Comparison of ENCODE assay signal across 9 cellular contexts in genomic region chr3:149783576-149783975, GRCh38. TPM values are rescaled to one million over a fixed set of nuclear protein-coding genes. Genes with fewer than 3 reads are reported as not detected.
DNase-seq lines count a peak whose midpoint lies in the region; ATAC-seq and TF ChIP-seq lines count a peak whose summit lies in the region.
"Had no signal": no experiment of that assay in that cellular context is flagged by ENCODE, and none has a peak within 500 bp of the region (broad histone marks: within the 10 kb centered on the region; RNA-seq: fewer than 3 reads in every experiment).

No MANE protein-coding gene starts in this region.

- peak overlapping the region; percentile 49; the same call in 1 of the 2 replicates for H2AFZ ChIP-seq in SK-N-SH (ENCODE audit: low read depth)

- peak; percentile 39 for DNase-seq in HFF-Myc (ENCODE audit: extremely low read depth, low read depth)
- DNase-seq in SK-N-SH: no peak
- peak; percentile 24 for DNase-seq in germinal center (ENCODE audit: low spot score)
- DNase-seq in type B pancreatic cell (ENCODE audit: extremely low spot score, unreplicated experiment): no peak
- DNase-seq: NCI-H1694 treated with DMSO at 0.1 percent for 48 hours; stimulated activated CD4-positive, alpha-beta T cell treated with anti-CD3 and anti-CD28 coated beads, Interleukin-4, amount 100 ng/mL, for 24 hours had no signal

- H3K9ac ChIP-seq in SK-N-SH: no peak overlapping the region

- peak overlapping the region; percentile 46 to 59; a peak in 3 of 4 replicates for H3K27ac ChIP-seq in SK-N-SH (ENCODE audit: low read depth in 2 of 2, low read length in 1 of 2)

- H3K9me2 ChIP-seq in SK-N-SH: no peaks in the 10 kb centered on the region

- H3K79me2 ChIP-seq in SK-N-SH (ENCODE audit: insufficient read depth): no peaks in the 10 kb centered on the region

- H3K27me3 Mint-ChIP-seq in type B pancreatic cell: no peaks in the 10 kb centered on the region

- TF ChIP-seq CTCF in HFF-Myc (IDR thresholded peaks at IDR 0.05; ENCODE audit: low read depth, low read length, missing control alignments): no peak
- TF ChIP-seq CTCF in SK-N-SH (IDR thresholded peaks at IDR 0.05): no peak
- TF ChIP-seq CTCF in type B pancreatic cell (conservative IDR thresholded peaks at IDR 0.05): no peak

- H3K9me3 Mint-ChIP-seq in type B pancreatic cell: peaks cover 5% of the 10 kb centered on the region

- CTCF ChIA-PET in SK-N-SH (lab: Yijun Ruan, JAX): interaction anchor here (2.1 to 2.4 kb wide), 2 partner anchors 11 to 25 kb away, joined by 5 to 16 read pairs; no protein-coding TSS in a partner anchor

- H3F3A ChIP-seq in SK-N-SH (replicated peaks; ENCODE audit: insufficient read depth): peaks cover 7% of the 10 kb centered on the region

- H3K27me3 ChIP-seq in SK-N-SH (ENCODE audit: insufficient read depth): no peaks in the 10 kb centered on the region

- H3K36me3 Mint-ChIP-seq in type B pancreatic cell: no peaks in the 10 kb centered on the region

- H3K27ac Mint-ChIP-seq in type B pancreatic cell: peak overlapping the region; percentile 81

- no peak for TF ChIP-seq RAD21 in SK-N-SH (IDR thresholded peaks at IDR 0.05; ENCODE audit: low read length)

- H4K20me1 ChIP-seq in SK-N-SH (ENCODE audit: insufficient read depth): no peaks in the 10 kb centered on the region

- POLR2A ChIA-PET in SK-N-SH (lab: Yijun Ruan, JAX): no interaction called here

- ATAC-seq in HG03520 (IDR thresholded peaks at IDR 0.05; ENCODE audit: unreplicated experiment): no peak
- no peak for ATAC-seq in HG02610 (IDR thresholded peaks at IDR 0.05; ENCODE audit: unreplicated experiment)
- no peak for ATAC-seq in HG02970 (IDR thresholded peaks at IDR 0.05; ENCODE audit: low FRiP score, unreplicated experiment)

- no peak overlapping the region for H3K4me3 Mint-ChIP-seq in type B pancreatic cell

- peaks cover 0 to 4% of the 10 kb centered on the region in 2 experiments; a peak in 1 of 4 replicates for H3K4me1 ChIP-seq in SK-N-SH (ENCODE audit: control insufficient read depth in 1 of 2, insufficient read depth in 2 of 2, low read depth in 1 of 2, low read length in 1 of 2)

- TF ChIP-seq EP300 in SK-N-SH (IDR thresholded peaks at IDR 0.05; ENCODE audit: borderline replicate concordance in 1 of 2, low read depth in 1 of 2, low read length in 1 of 2): no peak

- no peaks in the 10 kb centered on the region for H3K36me3 ChIP-seq in SK-N-SH (replicated peaks in 1 of 2; ENCODE audit: control insufficient read depth in 1 of 2, insufficient read depth in 2 of 2, low read length in 1 of 2)

- H3K4me3 ChIP-seq in HFF-Myc (replicated peaks; ENCODE audit: low read depth, low read length) (no peak overlapping the region), SK-N-SH (ENCODE audit: low read depth in 2 of 2, low read length in 1 of 2) (no peak overlapping the region)

- H3K4me2 ChIP-seq in SK-N-SH: no peak overlapping the region

- no peaks in the 10 kb centered on the region for H3K9me3 ChIP-seq in SK-N-SH

- H3K4me1 Mint-ChIP-seq in type B pancreatic cell (ENCODE audit: unreplicated experiment): peaks cover 5% of the 10 kb centered on the region

TF ChIP-seq in SK-N-SH, 30 proteins besides CTCF, POLR2A, EP300 and RAD21:
- TF ChIP-seq YY1 (IDR thresholded peaks at IDR 0.05; ENCODE audit: low read depth) (0 out of 2 replicates have a peak, but pooled peaks have one; percentile 16), FOSL2 (IDR thresholded peaks at IDR 0.05; ENCODE audit: borderline replicate concordance, low read depth) (peak; percentile 37; the same call in 1 of the 2 replicates), MEF2A (IDR thresholded peaks at IDR 0.05; ENCODE audit: borderline replicate concordance, low read depth) (no peak), JUND (IDR thresholded peaks at IDR 0.05) (0 out of 2 replicates have a peak, but pooled peaks have one; percentile 20)

RNA-seq across cellular contexts. Expression of gene ANKUB1, which starts 8.8 kb away (rescaled TPM):
- polyA plus RNA-seq in SK-N-SH (2012; rRNA removed): not detected in 2 replicates
- not detected in 2 replicates for polyA plus RNA-seq in SK-N-SH (2012; cell fraction: cytosol; rRNA removed)
- not detected in 2 replicates for polyA plus RNA-seq in SK-N-SH (2012; cell fraction: nucleus; rRNA removed)
- total RNA-seq in type B pancreatic cell (ENCODE audit: low replicate concordance): 0.82 TPM in 1 of 2 replicates, not detected in the other

RNA-seq across cellular contexts. Expression of gene RNF13, which starts 29.4 kb away (rescaled TPM):
- 14.9 and 19.6 TPM in 2 replicates for polyA plus RNA-seq in SK-N-SH (2012; rRNA removed)
- polyA plus RNA-seq in SK-N-SH (2012; cell fraction: cytosol; rRNA removed): 23.0 and 27.7 TPM in 2 replicates
- 8.2 and 18.5 TPM in 2 replicates for polyA plus RNA-seq in SK-N-SH (2012; cell fraction: nucleus; rRNA removed)
- 40.6 and 57.8 TPM in 2 replicates for total RNA-seq in type B pancreatic cell (ENCODE audit: low replicate concordance)

RNA-seq across cellular contexts. Expression of gene COMMD2, which starts 31.3 kb away (rescaled TPM):
- polyA plus RNA-seq in SK-N-SH (2012; rRNA removed): 20.9 and 21.3 TPM in 2 replicates
- 23.4 and 27.2 TPM in 2 replicates for polyA plus RNA-seq in SK-N-SH (2012; cell fraction: cytosol; rRNA removed)
- polyA plus RNA-seq in SK-N-SH (2012; cell fraction: nucleus; rRNA removed): 10.1 and 15.3 TPM in 2 replicates
- 53.2 and 55.7 TPM in 2 replicates for total RNA-seq in type B pancreatic cell (ENCODE audit: low replicate concordance)

Comparison
In these comparisons a context has a peak if more than half of its experiments do, and no peak if none do; other contexts are left out.
1. DNase-seq: peak in HFF-Myc (single experiment) and germinal center (single experiment); none in SK-N-SH (single experiment) and type B pancreatic cell (single experiment).